27 cellular contexts compared by ENCODE assay signal in the genomic region with DNA sequence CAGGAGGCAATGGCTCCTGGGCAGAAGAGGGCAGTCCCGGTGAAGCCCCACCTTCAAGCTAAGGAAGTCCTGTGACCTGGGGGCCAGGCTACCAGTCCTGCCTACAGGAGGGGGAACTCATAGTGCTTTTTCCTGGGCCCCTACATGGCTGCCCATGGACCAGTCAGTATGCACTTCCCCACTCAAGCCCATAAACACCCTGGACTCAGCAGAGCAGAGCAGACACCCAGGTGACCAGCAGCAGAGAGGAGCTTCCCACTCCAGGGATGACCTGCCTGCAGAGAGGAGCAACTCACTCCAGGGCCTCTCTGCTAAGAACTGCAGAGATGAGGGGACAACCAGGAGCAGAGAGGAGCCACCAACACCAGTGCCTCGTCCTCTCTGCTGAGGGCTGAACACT. TPM values are rescaled to one million over a fixed set of nuclear protein-coding genes. Genes with fewer than 3 reads are reported as not detected.
DNase-seq lines count a peak whose midpoint lies in the region; ATAC-seq, FAIRE-seq and TF ChIP-seq lines count a peak whose summit lies in the region.
"Had no signal": no experiment of that assay in that cellular context is flagged by ENCODE, and none has a peak within 500 bp of the region (broad histone marks: within the 10 kb centered on the region; RNA-seq: fewer than 3 reads in every experiment).

No MANE protein-coding gene starts in this region.

- no peak overlapping the region for H3K27ac ChIP-seq in HepG2 (ENCODE audit: extremely low read length, insufficient read depth, low read length)
- no peak overlapping the region for H3K27ac ChIP-seq in right lobe of liver
- no peak overlapping the region for H3K27ac ChIP-seq in neuronal stem cell (replicated peaks; ENCODE audit: low read length)
- no peak overlapping the region for H3K27ac ChIP-seq in upper lobe of right lung
- H3K27ac ChIP-seq in suprapubic skin = no peak overlapping the region
- H3K27ac ChIP-seq: 22Rv1, A549, BLaER1 had no signal

- H3K4me3 ChIP-seq in HepG2 (replicated peaks in 1 of 3; ENCODE audit: insufficient read depth in 1 of 3, low read depth in 2 of 3, low read length in 3 of 3) (no peak overlapping the region), right lobe of liver (no peak overlapping the region), H7 (ENCODE audit: insufficient read depth, low read depth, low read length) (no peak overlapping the region), neuronal stem cell (ENCODE audit: low read length in 2 of 2) (no peak overlapping the region), upper lobe of right lung (no peak overlapping the region), suprapubic skin (no peak overlapping the region)
- H3K4me3 ChIP-seq: A549, BLaER1, GM12878 had no signal

- no peaks in the 10 kb centered on the region for H3K79me2 ChIP-seq in HepG2 (ENCODE audit: insufficient read depth, low read length)

- H4K91ac ChIP-seq in neuronal stem cell (ENCODE audit: low read depth, low read length, poor library complexity) = no peak overlapping the region

- H3K4me1 ChIP-seq in HepG2 (ENCODE audit: insufficient read depth, low read length) (no peaks in the 10 kb centered on the region), right lobe of liver (no peaks in the 10 kb centered on the region), neuronal stem cell (ENCODE audit: control insufficient read depth in 2 of 2, insufficient read depth in 1 of 2, low read depth in 1 of 2, low read length in 2 of 2) (no peaks in the 10 kb centered on the region), upper lobe of right lung (no peaks in the 10 kb centered on the region), suprapubic skin (no peaks in the 10 kb centered on the region)
- H3K4me1 ChIP-seq: A549, BE2C, BLaER1 had no signal

- TF ChIP-seq RAD21 in HepG2 (CRISPR knock-in tag; IDR thresholded peaks at IDR 0.05) = no peak

- POLR2A ChIA-PET in HepG2 (lab: Yijun Ruan, JAX) = interaction anchor here (1.5 kb wide), 1 partner anchor 14 kb away, joined by 5 read pairs; a partner anchor contains a TSS

- TF ChIP-seq CTCF in HepG2 (CRISPR knock-in tag; IDR thresholded peaks at IDR 0.05) = no peak
- TF ChIP-seq CTCF in right lobe of liver (IDR thresholded peaks at IDR 0.05) = no peak
- no peak for TF ChIP-seq CTCF in upper lobe of right lung (IDR thresholded peaks at IDR 0.05)
- TF ChIP-seq CTCF in suprapubic skin (IDR thresholded peaks at IDR 0.05) = no peak

- no peak overlapping the region; the same call in 1 of the 2 replicates for H3K4me2 ChIP-seq in HepG2 (ENCODE audit: low read depth, low read length)
- no peak overlapping the region for H3K4me2 ChIP-seq in neuronal stem cell (ENCODE audit: insufficient read depth, low read length, poor library complexity, severe bottlenecking)
- H3K4me2 ChIP-seq: A549, BLaER1 had no signal

- no peak overlapping the region for H3K4ac ChIP-seq in neuronal stem cell (ENCODE audit: low read length)

- no TSS peak for BruUV-seq in HepG2 (replicated peaks; lab: Mats Ljungman, UMichigan)

- WGBS in HepG2 (ENCODE audit: low lambda C conversion rate) = no CpG with 5 or more reads among the region's 2 CpGs
- no CpG with 5 or more reads among the region's 2 CpGs for WGBS in right lobe of liver (ENCODE audit: insufficient coverage, low coverage, low lambda C conversion rate, missing lambda C conversion rate)
- WGBS in neuronal stem cell (ENCODE audit: extremely low coverage in 2 of 2, insufficient read length in 2 of 2, insufficient replicate concordance in 1 of 2), 2 donors = no CpG with 5 or more reads among the region's 2 CpGs
- 100% methylated on average over 1 of the region's 2 CpGs for WGBS in suprapubic skin

- no peak overlapping the region for H3K14ac ChIP-seq in neuronal stem cell (ENCODE audit: low read length)

- H4K20me1 ChIP-seq in HepG2 (ENCODE audit: insufficient read depth, low read length) = no peaks in the 10 kb centered on the region
- H4K20me1 ChIP-seq: BLaER1 had no signal

- H4K8ac ChIP-seq in neuronal stem cell (ENCODE audit: low read depth, low read length) = no peak overlapping the region

- H2AK5ac ChIP-seq in neuronal stem cell (ENCODE audit: low read depth, low read length) = peak overlapping the region; percentile 88

- H3K27me3 ChIP-seq in HepG2 (ENCODE audit: control insufficient read depth in 1 of 2, insufficient read depth in 2 of 2, low read length in 2 of 2) (peaks cover 0 to 13% of the 10 kb centered on the region in 2 experiments; a peak in 3 of 5 replicates), right lobe of liver (no peaks in the 10 kb centered on the region), H7 (ENCODE audit: control insufficient read depth, insufficient read depth, low read length) (no peaks in the 10 kb centered on the region; the same call in 1 of the 2 replicates), neuronal stem cell (ENCODE audit: control insufficient read depth in 3 of 3, insufficient read depth in 3 of 3, low read depth in 1 of 3, low read length in 3 of 3) (peaks cover 0 to 12% (median 0%) of the 10 kb centered on the region in 3 experiments), upper lobe of right lung (no peaks in the 10 kb centered on the region), suprapubic skin (no peaks in the 10 kb centered on the region)
- H3K27me3 ChIP-seq: BE2C, BLaER1 had no signal

- no peak overlapping the region for H3K9ac ChIP-seq in HepG2 (ENCODE audit: insufficient read depth, low read depth, low read length)
- no peak overlapping the region for H3K9ac ChIP-seq in neuronal stem cell (ENCODE audit: low read depth, low read length, poor library complexity)
- H3K9ac ChIP-seq: BLaER1 had no signal

- H2BK120ac ChIP-seq in neuronal stem cell (ENCODE audit: low read depth, low read length) = no peak overlapping the region

- DNase-seq in HepG2 (ENCODE audit: low spot score) = no peak
- DNase-seq in right lobe of liver = no peak
- DNase-seq in H7 = peak; percentile 18
- DNase-seq in neuronal stem cell (ENCODE audit: low spot score) = no peak
- no peak for DNase-seq in upper lobe of right lung
- no peak for DNase-seq in suprapubic skin (ENCODE audit: low spot score in 2 of 2)
- DNase-seq in RKO (ENCODE audit: low spot score) = no peak
- DNase-seq: BE2C; C1 segment of cervical spinal cord; CD4-positive, alpha-beta memory T cell; CD4-positive, CD25-positive, alpha-beta regulatory T cell; CD8-positive, alpha-beta memory T cell; COR-L47; DMS 273 treated with DMSO at 0.1 percent for 48 hours; DMS153; DMS53; DMS79; DND-41; EL; GDM1 had no signal

- ATAC-seq in HepG2 = peak; percentile 57
- ATAC-seq in right lobe of liver = no peak
- peak; percentile 38 for ATAC-seq in upper lobe of right lung
- ATAC-seq: A549, GM12878 had no signal

- TF ChIP-seq POLR2A in HepG2 (IDR thresholded peaks at IDR 0.05; ENCODE audit: insufficient read depth in 1 of 2, low read depth in 2 of 2, low read length in 2 of 2) (no peak), right lobe of liver (IDR thresholded peaks at IDR 0.05) (no peak), suprapubic skin (IDR thresholded peaks at IDR 0.05) (no peak)

- CTCF ChIA-PET in HepG2 (lab: Yijun Ruan, JAX; ENCODE audit: low intra/inter-chr PET ratio, low total read pairs) = no interaction called here

- H2AFZ ChIP-seq in HepG2 (ENCODE audit: low read length) = no peak overlapping the region
- no peak overlapping the region for H2AFZ ChIP-seq in neuronal stem cell (ENCODE audit: low read length)

- H3K23ac ChIP-seq in neuronal stem cell (ENCODE audit: low read depth, low read length, poor library complexity) = no peak overlapping the region

- in situ Hi-C loops in HepG2 (cut with HindIII; ENCODE audit: extremely low pct_ligation_motif_present, low pct_unique_long_range_greater_than_20kb) = no loop called here

- no peaks in the 10 kb centered on the region for H3K36me3 ChIP-seq in HepG2 (replicated peaks in 1 of 2; ENCODE audit: control insufficient read depth in 1 of 2, insufficient read depth in 2 of 2, low read length in 2 of 2)
- H3K36me3 ChIP-seq in right lobe of liver = no peaks in the 10 kb centered on the region
- no peaks in the 10 kb centered on the region for H3K36me3 ChIP-seq in H7 (replicated peaks; ENCODE audit: control insufficient read depth, insufficient read depth, low read length)
- H3K36me3 ChIP-seq in neuronal stem cell (replicated peaks in 1 of 2; ENCODE audit: control insufficient read depth in 2 of 2, insufficient read depth in 2 of 2, low read length in 2 of 2) = no peaks in the 10 kb centered on the region
- H3K36me3 ChIP-seq in upper lobe of right lung = no peaks in the 10 kb centered on the region
- H3K36me3 ChIP-seq in suprapubic skin = no peaks in the 10 kb centered on the region
- H3K36me3 ChIP-seq: BE2C, BLaER1 had no signal

- H2BK15ac ChIP-seq in neuronal stem cell (ENCODE audit: low read length) = no peak overlapping the region

- no peak for FAIRE-seq in HepG2 (lab: Jason Lieb, UNC)
- FAIRE-seq: A549, GM12878, GM12892, GM18507 had no signal

- H3K9me3 ChIP-seq in HepG2 (ENCODE audit: low read length) (no peaks in the 10 kb centered on the region), right lobe of liver (no peaks in the 10 kb centered on the region), neuronal stem cell (replicated peaks in 1 of 2; ENCODE audit: control insufficient read depth in 2 of 2, insufficient read depth in 1 of 2, low read depth in 1 of 2, low read length in 2 of 2) (peaks cover 0 to 2% of the 10 kb centered on the region in 2 donors), upper lobe of right lung (no peaks in the 10 kb centered on the region), suprapubic skin (no peaks in the 10 kb centered on the region)
- H3K9me3 ChIP-seq: A549, BE2C had no signal

- H3K18ac ChIP-seq in neuronal stem cell (ENCODE audit: low read length) = peak overlapping the region; percentile 67

- H3K79me1 ChIP-seq in neuronal stem cell (ENCODE audit: low read depth, low read length) = no peaks in the 10 kb centered on the region

- no peak overlapping the region for H2BK12ac ChIP-seq in neuronal stem cell (ENCODE audit: low read length)

- TF ChIP-seq EP300 in HepG2 (IDR thresholded peaks at IDR 0.05; ENCODE audit: low read depth in 2 of 2, low read length in 2 of 2) (no peak), HepG2 (CRISPR knock-in tag; IDR thresholded peaks at IDR 0.05; ENCODE audit: borderline replicate concordance) (no peak), suprapubic skin (IDR thresholded peaks at IDR 0.05) (no peak)

- H2BK5ac ChIP-seq in neuronal stem cell (ENCODE audit: low read length) = no peak overlapping the region

- intact Hi-C loops in HepG2 (cut with micrococcal nuclease; ENCODE audit: unreplicated experiment) = no loop called here
- intact Hi-C loops in right lobe of liver (cut with DNase I) = no loop called here
- intact Hi-C loops in upper lobe of right lung (cut with DNase I) = no loop called here

RNA-seq across cellular contexts. Expression of a gene that starts 14.3 kb away (rescaled TPM):
- total RNA-seq in HepG2 (2016; rRNA removed; fragmentation: Illumina TruSeq; extraction: Trizol) (11.2 and 24.3 TPM in 2 replicates), right lobe of liver (10 to 100 TPM in 1 of 6 experiments, 1 to 10 TPM in 5; 5.8 to 10.7 (median 7.5) TPM), upper lobe of right lung (30.0 TPM), suprapubic skin (10 to 100 TPM; 16.1 to 39.1 (median 27.4) TPM)
- total RNA-seq in HepG2 (2016; cell fraction: cytosol; rRNA removed; fragmentation: Illumina TruSeq; extraction: Trizol; ENCODE audit: low read depth) = 3.0 and 3.3 TPM in 2 replicates
- total RNA-seq in HepG2 (2016; cell fraction: insoluble cytoplasmic fraction; rRNA removed; fragmentation: Illumina TruSeq; extraction: Trizol) = 8.8 and 26.6 TPM in 2 replicates
- total RNA-seq in HepG2 (2016; cell fraction: membrane; rRNA removed; fragmentation: Illumina TruSeq; extraction: Trizol) = 6.5 and 8.3 TPM in 2 replicates
- total RNA-seq in HepG2 (2016; cell fraction: nucleus; rRNA removed; fragmentation: Illumina TruSeq; extraction: Trizol) = 31.0 and 40.1 TPM in 2 replicates
- 16.0 and 24.1 TPM in 2 replicates for polyA plus RNA-seq in HepG2 (2011; rRNA removed)
- 11.8 and 12.5 TPM in 2 replicates for polyA plus RNA-seq in HepG2 (2011; cell fraction: cytosol; rRNA removed)
- polyA plus RNA-seq in HepG2 (2011; cell fraction: nucleus; rRNA removed) = 91.9 and 94.6 TPM in 2 replicates
- polyA plus RNA-seq in HepG2 (2012) = 11.7 and 19.9 TPM in 2 replicates
- polyA plus RNA-seq in HepG2 (2016; cell fraction: cytosol; fragmentation: Illumina TruSeq; extraction: Trizol; ENCODE audit: low read depth) = 3.1 and 3.3 TPM in 2 replicates
- 5.9 and 7.7 TPM in 2 replicates for polyA plus RNA-seq in HepG2 (2016; cell fraction: insoluble cytoplasmic fraction; fragmentation: Illumina TruSeq; extraction: Trizol; ENCODE audit: low read depth)
- polyA plus RNA-seq in HepG2 (2016; cell fraction: membrane; fragmentation: Illumina TruSeq; extraction: Trizol; ENCODE audit: low read depth) = 3.2 and 4.6 TPM in 2 replicates
- polyA plus RNA-seq in HepG2 (2016; cell fraction: nucleus; fragmentation: Illumina TruSeq; extraction: Trizol; ENCODE audit: insufficient read depth, low read depth) = 59.5 and 67.0 TPM in 2 replicates
- polyA minus RNA-seq in HepG2 (2011; rRNA and poly(A)+ RNA removed; ENCODE audit: low replicate concordance) = 17.7 and 40.9 TPM in 2 replicates
- polyA minus RNA-seq in HepG2 (2011; cell fraction: cytosol; rRNA and poly(A)+ RNA removed) = 14.1 and 14.5 TPM in 2 replicates
- 36.8 and 38.7 TPM in 2 replicates for polyA minus RNA-seq in HepG2 (2011; cell fraction: nucleus; rRNA and poly(A)+ RNA removed)
- total RNA-seq in H7 (2014; rRNA removed; shearing (Covaris generic)) = 17.3 and 18.4 TPM in 2 replicates
- polyA plus RNA-seq in neuronal stem cell (2013, experiment 1 of 2) = 10.1 TPM
- polyA plus RNA-seq in neuronal stem cell (2013, experiment 2 of 2) = 10.6 TPM

RNA-seq across cellular contexts. Expression of a gene that starts 42.3 kb away (rescaled TPM):
- total RNA-seq in HepG2 (2016; rRNA removed; fragmentation: Illumina TruSeq; extraction: Trizol) (0.74 and 1.2 TPM in 2 replicates), right lobe of liver (under 1 TPM in 1 of 6 experiments, not detected in 5; 0.13 TPM), upper lobe of right lung (0.23 TPM), suprapubic skin (10 to 100 TPM; 23.6 to 61.7 (median 32.3) TPM)
- 0.62 and 0.81 TPM in 2 replicates for total RNA-seq in HepG2 (2016; cell fraction: cytosol; rRNA removed; fragmentation: Illumina TruSeq; extraction: Trizol; ENCODE audit: low read depth)
- 1.1 and 1.4 TPM in 2 replicates for total RNA-seq in HepG2 (2016; cell fraction: insoluble cytoplasmic fraction; rRNA removed; fragmentation: Illumina TruSeq; extraction: Trizol)
- 0.71 and 1.7 TPM in 2 replicates for total RNA-seq in HepG2 (2016; cell fraction: membrane; rRNA removed; fragmentation: Illumina TruSeq; extraction: Trizol)
- 0.81 TPM in 2 replicates for total RNA-seq in HepG2 (2016; cell fraction: nucleus; rRNA removed; fragmentation: Illumina TruSeq; extraction: Trizol)
- polyA plus RNA-seq in HepG2 (2011; rRNA removed) = 3.8 and 5.9 TPM in 2 replicates
- 5.4 and 6.3 TPM in 2 replicates for polyA plus RNA-seq in HepG2 (2011; cell fraction: cytosol; rRNA removed)
- polyA plus RNA-seq in HepG2 (2011; cell fraction: nucleus; rRNA removed) = 5.7 and 8.0 TPM in 2 replicates
- 3.9 and 4.0 TPM in 2 replicates for polyA plus RNA-seq in HepG2 (2012)
- 1.2 TPM in 2 replicates for polyA plus RNA-seq in HepG2 (2016; cell fraction: cytosol; fragmentation: Illumina TruSeq; extraction: Trizol; ENCODE audit: low read depth)
- polyA plus RNA-seq in HepG2 (2016; cell fraction: insoluble cytoplasmic fraction; fragmentation: Illumina TruSeq; extraction: Trizol; ENCODE audit: low read depth) = 0.61 and 0.65 TPM in 2 replicates
- 1.1 and 2.0 TPM in 2 replicates for polyA plus RNA-seq in HepG2 (2016; cell fraction: membrane; fragmentation: Illumina TruSeq; extraction: Trizol; ENCODE audit: low read depth)
- 1.5 and 2.0 TPM in 2 replicates for polyA plus RNA-seq in HepG2 (2016; cell fraction: nucleus; fragmentation: Illumina TruSeq; extraction: Trizol; ENCODE audit: insufficient read depth, low read depth)
- polyA minus RNA-seq in HepG2 (2011; rRNA and poly(A)+ RNA removed; ENCODE audit: low replicate concordance) = 2.9 and 10.0 TPM in 2 replicates
- 2.9 and 3.3 TPM in 2 replicates for polyA minus RNA-seq in HepG2 (2011; cell fraction: cytosol; rRNA and poly(A)+ RNA removed)
- 1.7 TPM in 2 replicates for polyA minus RNA-seq in HepG2 (2011; cell fraction: nucleus; rRNA and poly(A)+ RNA removed)
- 0.33 and 0.42 TPM in 2 replicates for total RNA-seq in H7 (2014; rRNA removed; shearing (Covaris generic))
- polyA plus RNA-seq in neuronal stem cell (2013, experiment 1 of 2) = 1.5 TPM
- 1.8 TPM for polyA plus RNA-seq in neuronal stem cell (2013, experiment 2 of 2)
- polyA plus RNA-seq: CD14-positive monocyte had no signal

RNA-seq across cellular contexts. Expression of a gene that starts 43.6 kb away (rescaled TPM):
- 13.0 and 19.4 TPM in 2 replicates for total RNA-seq in HepG2 (2016; rRNA removed; fragmentation: Illumina TruSeq; extraction: Trizol)
- 1.6 TPM in 2 replicates for total RNA-seq in HepG2 (2016; cell fraction: cytosol; rRNA removed; fragmentation: Illumina TruSeq; extraction: Trizol; ENCODE audit: low read depth)
- total RNA-seq in HepG2 (2016; cell fraction: insoluble cytoplasmic fraction; rRNA removed; fragmentation: Illumina TruSeq; extraction: Trizol) = 11.9 and 17.8 TPM in 2 replicates
- total RNA-seq in HepG2 (2016; cell fraction: membrane; rRNA removed; fragmentation: Illumina TruSeq; extraction: Trizol) = 5.6 and 6.6 TPM in 2 replicates
- total RNA-seq in HepG2 (2016; cell fraction: nucleus; rRNA removed; fragmentation: Illumina TruSeq; extraction: Trizol) = 16.1 and 16.5 TPM in 2 replicates
- polyA plus RNA-seq in HepG2 (2011; rRNA removed) = 14.5 and 15.1 TPM in 2 replicates
- polyA plus RNA-seq in HepG2 (2011; cell fraction: cytosol; rRNA removed) = 9.0 and 11.7 TPM in 2 replicates
- polyA plus RNA-seq in HepG2 (2011; cell fraction: nucleus; rRNA removed) = 23.4 and 27.7 TPM in 2 replicates
- polyA plus RNA-seq in HepG2 (2012) = 14.6 and 16.4 TPM in 2 replicates
- 0.93 and 1.1 TPM in 2 replicates for polyA plus RNA-seq in HepG2 (2016; cell fraction: cytosol; fragmentation: Illumina TruSeq; extraction: Trizol; ENCODE audit: low read depth)
- polyA plus RNA-seq in HepG2 (2016; cell fraction: insoluble cytoplasmic fraction; fragmentation: Illumina TruSeq; extraction: Trizol; ENCODE audit: low read depth) = 13.7 and 15.1 TPM in 2 replicates
- polyA plus RNA-seq in HepG2 (2016; cell fraction: membrane; fragmentation: Illumina TruSeq; extraction: Trizol; ENCODE audit: low read depth) = 1.8 and 2.1 TPM in 2 replicates
- polyA plus RNA-seq in HepG2 (2016; cell fraction: nucleus; fragmentation: Illumina TruSeq; extraction: Trizol; ENCODE audit: insufficient read depth, low read depth) = 26.2 and 27.0 TPM in 2 replicates
- polyA minus RNA-seq in HepG2 (2011; rRNA and poly(A)+ RNA removed; ENCODE audit: low replicate concordance) = 38.1 and 51.2 TPM in 2 replicates
- 19.6 and 24.3 TPM in 2 replicates for polyA minus RNA-seq in HepG2 (2011; cell fraction: cytosol; rRNA and poly(A)+ RNA removed)
- 20.5 and 30.1 TPM in 2 replicates for polyA minus RNA-seq in HepG2 (2011; cell fraction: nucleus; rRNA and poly(A)+ RNA removed)
- total RNA-seq in right lobe of liver = 10 to 100 TPM in 2 of 6 experiments, 1 to 10 TPM in 4; 8.8 to 13.3 (median 9.1) TPM
- 8.1 and 14.5 TPM in 2 replicates for total RNA-seq in H7 (2014; rRNA removed; shearing (Covaris generic))
- 14.0 TPM for polyA plus RNA-seq in neuronal stem cell (2013, experiment 1 of 2)
- 14.1 TPM for polyA plus RNA-seq in neuronal stem cell (2013, experiment 2 of 2)
- 16.4 TPM for total RNA-seq in upper lobe of right lung
- total RNA-seq in suprapubic skin = 10 to 100 TPM; 20.9 to 35.5 (median 24.8) TPM

Comparison
In these comparisons a context has a peak if more than half of its experiments do, and no peak if none do; other contexts are left out.
1. ATAC-seq: peak in HepG2 (single experiment) and upper lobe of right lung (single experiment); none in right lobe of liver (0 of 4).
2. RNA of a gene that starts 42.3 kb away (total RNA-seq): 23.6 to 61.7 TPM in suprapubic skin; 0.62 to 1.7 TPM in HepG2, 0.33 to 0.42 TPM in H7, 0.23 TPM in upper lobe of right lung (single experiment) and 0.13 TPM in right lobe of liver; every median in the first group is over 4 times any median in the second.